In genomic region chr2:42917374-42918017, GRCh38 we compare ENCODE assay signal across 12 cellular contexts.
DNase-seq lines count a peak whose midpoint lies in the region; ATAC-seq lines count a peak whose summit lies in the region.
"Had no signal": no experiment of that assay in that cellular context is flagged by ENCODE, and none has a peak within 500 bp of the region (broad histone marks: within the 10 kb centered on the region; RNA-seq: fewer than 3 reads in every experiment).

No MANE protein-coding gene starts in this region.

- H3K9me3 Mint-ChIP-seq in activated naive CD8-positive, alpha-beta T cell treated with anti-CD3 and anti-CD28 coated beads for 36 hours: no peaks in the 10 kb centered on the region
- H3K9me3 Mint-ChIP-seq in T-cell: no peaks in the 10 kb centered on the region
- H3K9me3 Mint-ChIP-seq in activated T-helper 1 cell treated with anti-CD3 and anti-CD28 coated beads, Interleukin-12 subunit alpha, Interleukin-12 subunit beta, Interleukin-2, Interleukin-4 antibody, amounts not matched to agents 30 ng/mL and 10 ng/mL and 1 ng/mL, durations not matched to agents 14 hours and 24 hours and 36 hours: no peaks in the 10 kb centered on the region
- H3K9me3 Mint-ChIP-seq: central memory CD8-positive, alpha-beta T cell; neural crest cell had no signal

- H3K27ac Mint-ChIP-seq in activated naive CD8-positive, alpha-beta T cell treated with anti-CD3 and anti-CD28 coated beads for 36 hours: no peak overlapping the region
- H3K27ac Mint-ChIP-seq in T-cell: peak overlapping the region in 1 of 2 donors; percentile 31
- H3K27ac Mint-ChIP-seq in activated T-helper 1 cell treated with anti-CD3 and anti-CD28 coated beads, Interleukin-12 subunit alpha, Interleukin-12 subunit beta, Interleukin-2, Interleukin-4 antibody, amounts not matched to agents 30 ng/mL and 10 ng/mL and 1 ng/mL, durations not matched to agents 14 hours and 24 hours and 36 hours: no peak overlapping the region
- H3K27ac Mint-ChIP-seq: T-helper 17 cell had no signal

- no peaks in the 10 kb centered on the region for H3K36me3 Mint-ChIP-seq in activated naive CD8-positive, alpha-beta T cell treated with anti-CD3 and anti-CD28 coated beads for 36 hours
- no peaks in the 10 kb centered on the region for H3K36me3 Mint-ChIP-seq in T-cell
- H3K36me3 Mint-ChIP-seq in activated T-helper 1 cell treated with anti-CD3 and anti-CD28 coated beads, Interleukin-12 subunit alpha, Interleukin-12 subunit beta, Interleukin-2, Interleukin-4 antibody, amounts not matched to agents 30 ng/mL and 10 ng/mL and 1 ng/mL, durations not matched to agents 14 hours and 24 hours and 36 hours (ENCODE audit: low read depth): no peaks in the 10 kb centered on the region

- peak; percentile 53 for DNase-seq in activated CD4-positive, alpha-beta T cell treated with anti-CD3 and anti-CD28 coated beads for 48 hours
- DNase-seq in activated CD4-positive, alpha-beta T cell treated with anti-CD3 and anti-CD28 coated beads, Interleukin-2, amount 50 U/mL, for 4 hours: no peak
- peak; percentile 12 for DNase-seq in activated naive CD8-positive, alpha-beta T cell treated with anti-CD3 and anti-CD28 coated beads for 36 hours
- DNase-seq in iris pigment epithelial cell (ENCODE audit: low read depth): peak; percentile 89
- DNase-seq in stimulated activated naive CD8-positive, alpha-beta T cell treated with anti-CD3 and anti-CD28 coated beads, Interleukin-15, Interleukin-2, amounts not matched to agents 100 U/mL and 50 U/mL, for 24 hours: peak; percentile 33
- DNase-seq in T-cell: no peak
- DNase-seq in activated T-helper 1 cell treated with anti-CD3 and anti-CD28 coated beads, Interleukin-12 subunit alpha, Interleukin-12 subunit beta, Interleukin-2, Interleukin-4 antibody, amounts not matched to agents 30 ng/mL and 10 ng/mL and 1 ng/mL, durations not matched to agents 14 hours and 24 hours and 36 hours (ENCODE audit: low spot score): no peak
- DNase-seq in NCI-H1105 (lab: John Stamatoyannopoulos, UW): no peak
- DNase-seq: T-helper 17 cell, testis had no signal

- ATAC-seq in stimulated activated naive CD8-positive, alpha-beta T cell treated with anti-CD3 and anti-CD28 coated beads, Interleukin-15, Interleukin-2, amounts not matched to agents 100 U/mL and 50 U/mL, for 24 hours: peak; percentile 67
- no peak for ATAC-seq in T-cell (replicated peaks in 1 of 4)
- ATAC-seq: T-helper 17 cell had no signal

- intact Hi-C loops in activated T-helper 1 cell treated with anti-CD3 and anti-CD28 coated beads, Interleukin-12 subunit alpha, Interleukin-12 subunit beta, Interleukin-2, Interleukin-4 antibody, amounts not matched to agents 30 ng/mL and 10 ng/mL and 1 ng/mL, durations not matched to agents 14 hours and 24 hours and 36 hours (cut with micrococcal nuclease): no loop called here

- no peak overlapping the region for H3K4me3 Mint-ChIP-seq in activated naive CD8-positive, alpha-beta T cell treated with anti-CD3 and anti-CD28 coated beads for 36 hours
- H3K4me3 Mint-ChIP-seq in T-cell: no peak overlapping the region
- H3K4me3 Mint-ChIP-seq in activated T-helper 1 cell treated with anti-CD3 and anti-CD28 coated beads, Interleukin-12 subunit alpha, Interleukin-12 subunit beta, Interleukin-2, Interleukin-4 antibody, amounts not matched to agents 30 ng/mL and 10 ng/mL and 1 ng/mL, durations not matched to agents 14 hours and 24 hours and 36 hours: no peak overlapping the region
- H3K4me3 Mint-ChIP-seq: central memory CD8-positive, alpha-beta T cell; neural crest cell; T-helper 17 cell had no signal

- no peaks in the 10 kb centered on the region for H3K27me3 Mint-ChIP-seq in activated naive CD8-positive, alpha-beta T cell treated with anti-CD3 and anti-CD28 coated beads for 36 hours
- peaks cover 0 to 3% of the 10 kb centered on the region in 2 donors for H3K27me3 Mint-ChIP-seq in T-cell
- peaks cover 3% of the 10 kb centered on the region for H3K27me3 Mint-ChIP-seq in activated T-helper 1 cell treated with anti-CD3 and anti-CD28 coated beads, Interleukin-12 subunit alpha, Interleukin-12 subunit beta, Interleukin-2, Interleukin-4 antibody, amounts not matched to agents 30 ng/mL and 10 ng/mL and 1 ng/mL, durations not matched to agents 14 hours and 24 hours and 36 hours (ENCODE audit: insufficient read depth)

- H3K4me1 Mint-ChIP-seq in activated naive CD8-positive, alpha-beta T cell treated with anti-CD3 and anti-CD28 coated beads for 36 hours: peaks cover 6% of the 10 kb centered on the region
- H3K4me1 Mint-ChIP-seq in T-cell: peaks cover 5 to 8% (median 8%) of the 10 kb centered on the region in 3 donors
- H3K4me1 Mint-ChIP-seq in activated T-helper 1 cell treated with anti-CD3 and anti-CD28 coated beads, Interleukin-12 subunit alpha, Interleukin-12 subunit beta, Interleukin-2, Interleukin-4 antibody, amounts not matched to agents 30 ng/mL and 10 ng/mL and 1 ng/mL, durations not matched to agents 14 hours and 24 hours and 36 hours (ENCODE audit: low read depth): peaks cover 9% of the 10 kb centered on the region

- POLR2A ChIA-PET in T-cell (lab: Charles Lee): no interaction called here

- CTCF ChIA-PET in T-cell (lab: Charles Lee): no interaction called here

Comparison
In these comparisons a context has a peak if more than half of its experiments do, and no peak if none do; other contexts are left out.
1. DNase-seq: peak in activated CD4-positive, alpha-beta T cell treated with anti-CD3 and anti-CD28 coated beads for 48 hours (single experiment), activated naive CD8-positive, alpha-beta T cell treated with anti-CD3 and anti-CD28 coated beads for 36 hours (single experiment), iris pigment epithelial cell (single experiment) and stimulated activated naive CD8-positive, alpha-beta T cell treated with anti-CD3 and anti-CD28 coated beads, Interleukin-15, Interleukin-2, amounts not matched to agents 100 U/mL and 50 U/mL, for 24 hours (single experiment); none in activated CD4-positive, alpha-beta T cell treated with anti-CD3 and anti-CD28 coated beads, Interleukin-2, amount 50 U/mL, for 4 hours (0 of 2), T-cell (0 of 34), activated T-helper 1 cell treated with anti-CD3 and anti-CD28 coated beads, Interleukin-12 subunit alpha, Interleukin-12 subunit beta, Interleukin-2, Interleukin-4 antibody, amounts not matched to agents 30 ng/mL and 10 ng/mL and 1 ng/mL, durations not matched to agents 14 hours and 24 hours and 36 hours (single experiment) and NCI-H1105 (single experiment).